ENCODE assay signal across 1 cellular context in genomic region chr5:132269635-132270344, GRCh38.
TF ChIP-seq lines count a peak whose summit lies in the region.

No MANE protein-coding gene starts in this region.

TF ChIP-seq in HepG2, 621 proteins besides CTCF, POLR2A, EP300 and RAD21:
- TF ChIP-seq FOXA1 (IDR thresholded peaks at IDR 0.05) (no peak), FOXA1 (CRISPR knock-in tag; IDR thresholded peaks at IDR 0.05) (peak; percentile 29; the same call in 1 of the 2 replicates), ZFX (CRISPR knock-in tag; IDR thresholded peaks at IDR 0.05; ENCODE audit: low read depth) (peak; percentile 42; the same call in 1 of the 2 replicates), ZNF234 (CRISPR knock-in tag; conservative IDR thresholded peaks at IDR 0.05) (no peak), ZNF350 (CRISPR knock-in tag; IDR thresholded peaks at IDR 0.05; ENCODE audit: borderline replicate concordance, low read depth) (no peak), RBAK (CRISPR knock-in tag; IDR thresholded peaks at IDR 0.05) (peak; percentile 63; the same call in 1 of the 2 replicates), PHF20 (CRISPR knock-in tag; IDR thresholded peaks at IDR 0.05) (peak; percentile 23; the same call in 1 of the 2 replicates)
- TF ChIP-seq, protein P1, sequence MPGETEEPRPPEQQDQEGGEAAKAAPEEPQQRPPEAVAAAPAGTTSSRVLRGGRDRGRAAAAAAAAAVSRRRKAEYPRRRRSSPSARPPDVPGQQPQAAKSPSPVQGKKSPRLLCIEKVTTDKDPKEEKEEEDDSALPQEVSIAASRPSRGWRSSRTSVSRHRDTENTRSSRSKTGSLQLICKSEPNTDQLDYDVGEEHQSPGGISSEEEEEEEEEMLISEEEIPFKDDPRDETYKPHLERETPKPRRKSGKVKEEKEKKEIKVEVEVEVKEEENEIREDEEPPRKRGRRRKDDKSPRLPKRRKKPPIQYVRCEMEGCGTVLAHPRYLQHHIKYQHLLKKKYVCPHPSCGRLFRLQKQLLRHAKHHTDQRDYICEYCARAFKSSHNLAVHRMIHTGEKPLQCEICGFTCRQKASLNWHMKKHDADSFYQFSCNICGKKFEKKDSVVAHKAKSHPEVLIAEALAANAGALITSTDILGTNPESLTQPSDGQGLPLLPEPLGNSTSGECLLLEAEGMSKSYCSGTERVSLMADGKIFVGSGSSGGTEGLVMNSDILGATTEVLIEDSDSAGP (CRISPR knock-in tag; IDR thresholded peaks at IDR 0.05; ENCODE audit: borderline replicate concordance), result peak; percentile 60; the same call in 1 of the 2 replicates
